Comparison of ENCODE assay signal across 10 cellular contexts in genomic region chr1:113804421-113805255, GRCh38. TPM values are rescaled to one million over a fixed set of nuclear protein-coding genes. Genes with fewer than 3 reads are reported as not detected.
DNase-seq lines count a peak whose midpoint lies in the region; ATAC-seq and TF ChIP-seq lines count a peak whose summit lies in the region.
"Had no signal": no experiment of that assay in that cellular context is flagged by ENCODE, and none has a peak within 500 bp of the region (broad histone marks: within the 10 kb centered on the region; RNA-seq: fewer than 3 reads in every experiment).

No MANE protein-coding gene starts in this region.

- DNase-seq in AG20443 (ENCODE audit: low spot score) (peak; percentile 43), IMR-90 (peak; percentile 92), brain microvascular endothelial cell (peak; percentile 51), lower lobe of right lung (no peak), tibial nerve (ENCODE audit: low spot score in 2 of 2) (no peak), NCI-H2227 treated with DMSO at 0.1 percent for 48 hours (lab: John Stamatoyannopoulos, UW) (no peak)
- DNase-seq in activated CD8-positive, alpha-beta memory T cell treated with anti-CD3 and anti-CD28 coated beads, Interleukin-2, amount 10 ng/mL, durations not matched to agents 7 days and 5 days: no peak
- DNase-seq: NCI-H146, retina had no signal

- no peak overlapping the region for H4K5ac ChIP-seq in IMR-90 (ENCODE audit: low read depth, low read length)

- H3K27ac Mint-ChIP-seq in activated CD8-positive, alpha-beta memory T cell treated with anti-CD3 and anti-CD28 coated beads, Interleukin-2, amount 10 ng/mL, durations not matched to agents 7 days and 5 days: no peak overlapping the region

- WGBS in IMR-90 (ENCODE audit: extremely low coverage in 2 of 2, insufficient read length in 1 of 2), 2 experiments: 57 to 100% methylated on average over 1 to 4 of the region's 8 CpGs
- 78 to 82% methylated on average over 8 of the region's 8 CpGs for WGBS in tibial nerve, 2 donors

- H2AFZ ChIP-seq in IMR-90 (replicated peaks; ENCODE audit: low read length, poor library complexity): no peak overlapping the region

- no peaks in the 10 kb centered on the region; the same call in 1 of the 2 replicates for H3K9me1 ChIP-seq in IMR-90 (ENCODE audit: insufficient read depth, low read length)

- H3K4me1 ChIP-seq in IMR-90 (ENCODE audit: control insufficient read depth, insufficient read depth, low read length): peaks cover 4% of the 10 kb centered on the region
- peaks cover 58% of the 10 kb centered on the region for H3K4me1 ChIP-seq in lower lobe of right lung
- H3K4me1 ChIP-seq in tibial nerve: peaks cover 0 to 53% (median 14%) of the 10 kb centered on the region in 4 donors

- H3K79me1 ChIP-seq in IMR-90 (ENCODE audit: low read depth in 1 of 2, low read length in 2 of 2): peaks cover 8 to 53% of the 10 kb centered on the region in 2 experiments

- H2BK15ac ChIP-seq in IMR-90 (ENCODE audit: low read depth, low read length): no peak overlapping the region

- H3K23ac ChIP-seq in IMR-90 (ENCODE audit: low read depth, low read length): no peak overlapping the region

- TF ChIP-seq CTCF in IMR-90 (conservative IDR thresholded peaks at IDR 0.05; ENCODE audit: low read depth, low read length) (no peak), brain microvascular endothelial cell (IDR thresholded peaks at IDR 0.05; ENCODE audit: low read depth, low read length, missing control alignments) (no peak), lower lobe of right lung (IDR thresholded peaks at IDR 0.05) (no peak), tibial nerve (IDR thresholded peaks at IDR 0.05) (no peak)

- 0 out of 2 replicates have a peak overlapping the region, but pooled peaks have one; percentile 19 for H3K14ac ChIP-seq in IMR-90 (replicated peaks; ENCODE audit: low read depth, low read length)

- no peak overlapping the region for H4K91ac ChIP-seq in IMR-90 (ENCODE audit: insufficient read depth, low read depth, low read length)

- H3K9ac ChIP-seq in IMR-90 (ENCODE audit: low read depth, low read length): no peak overlapping the region

- in situ Hi-C loops in IMR-90 (cut with MboI; ENCODE audit: low sequenced_read_pairs): no loop called here
- in situ Hi-C loops in brain microvascular endothelial cell (cut with HindIII; ENCODE audit: low pct_ligation_motif_present, low sequenced_read_pairs): no loop called here

- peaks cover 41% of the 10 kb centered on the region for H3K36me3 Mint-ChIP-seq in activated CD8-positive, alpha-beta memory T cell treated with anti-CD3 and anti-CD28 coated beads, Interleukin-2, amount 10 ng/mL, durations not matched to agents 7 days and 5 days

- dilution Hi-C loops in IMR-90 (cut with HindIII; ENCODE audit: low sequenced_read_pairs, unreplicated experiment): no loop called here

- H2BK120ac ChIP-seq in IMR-90 (ENCODE audit: low read depth, low read length): no peak overlapping the region

- H3K9me3 Mint-ChIP-seq in activated CD8-positive, alpha-beta memory T cell treated with anti-CD3 and anti-CD28 coated beads, Interleukin-2, amount 10 ng/mL, durations not matched to agents 7 days and 5 days (ENCODE audit: low read depth): peaks cover 2% of the 10 kb centered on the region

- peak overlapping the region; percentile 29; the same call in 1 of the 2 replicates for H3K4ac ChIP-seq in IMR-90 (ENCODE audit: low read depth, low read length)

- TF ChIP-seq EP300 in tibial nerve (IDR thresholded peaks at IDR 0.05): no peak

- intact Hi-C loops in IMR-90 (cut with micrococcal nuclease) (no loop called here), lower lobe of right lung (cut with DNase I) (no loop called here)

- peak overlapping the region; percentile 19; the same call in 1 of the 2 replicates for H3K27ac ChIP-seq in IMR-90 (ENCODE audit: insufficient read depth, low read length)
- peak overlapping the region; percentile 27 for H3K27ac ChIP-seq in brain microvascular endothelial cell
- no peak overlapping the region for H3K27ac ChIP-seq in lower lobe of right lung
- no peak overlapping the region for H3K27ac ChIP-seq in tibial nerve

- TF ChIP-seq RAD21 in IMR-90 (IDR thresholded peaks at IDR 0.05; ENCODE audit: low read length): no peak

- CTCF ChIA-PET in IMR-90 (lab: Yijun Ruan, JAX): no interaction called here
- CTCF ChIA-PET in activated CD8-positive, alpha-beta memory T cell treated with anti-CD3 and anti-CD28 coated beads, Interleukin-2, amount 10 ng/mL, durations not matched to agents 7 days and 5 days (lab: Charles Lee): interaction anchor here (0.7 to 1.2 kb wide), 5 partner anchors 10 to 1104 kb away, joined by 3 to 6 read pairs (median 4); no protein-coding TSS in a partner anchor

- peak overlapping the region; percentile 45; the same call in 1 of the 2 replicates for H2AK5ac ChIP-seq in IMR-90 (ENCODE audit: low read depth, low read length)

- H3K56ac ChIP-seq in IMR-90 (ENCODE audit: extremely low read depth, insufficient read depth, low read length): no peak overlapping the region

- no peak overlapping the region for H3K4me3 Mint-ChIP-seq in activated CD8-positive, alpha-beta memory T cell treated with anti-CD3 and anti-CD28 coated beads, Interleukin-2, amount 10 ng/mL, durations not matched to agents 7 days and 5 days

- no peak overlapping the region for H2AK9ac ChIP-seq in IMR-90 (replicated peaks; ENCODE audit: low read depth, low read length, poor library complexity)

- H3K4me1 Mint-ChIP-seq in activated CD8-positive, alpha-beta memory T cell treated with anti-CD3 and anti-CD28 coated beads, Interleukin-2, amount 10 ng/mL, durations not matched to agents 7 days and 5 days: peaks cover 58% of the 10 kb centered on the region

- POLR2A ChIA-PET in IMR-90 (lab: Charles Lee; ENCODE audit: unreplicated experiment): no interaction called here

- no peak overlapping the region for H2BK20ac ChIP-seq in IMR-90 (ENCODE audit: low read depth, low read length)

- no peaks in the 10 kb centered on the region for H3K27me3 Mint-ChIP-seq in activated CD8-positive, alpha-beta memory T cell treated with anti-CD3 and anti-CD28 coated beads, Interleukin-2, amount 10 ng/mL, durations not matched to agents 7 days and 5 days

- no peaks in the 10 kb centered on the region for H3K9me3 ChIP-seq in IMR-90 (ENCODE audit: control insufficient read depth, insufficient read depth, low read length)
- H3K9me3 ChIP-seq in lower lobe of right lung: no peaks in the 10 kb centered on the region
- H3K9me3 ChIP-seq in tibial nerve: no peaks in the 10 kb centered on the region

- peak overlapping the region; percentile 42 for H3K4me2 ChIP-seq in IMR-90 (ENCODE audit: low read depth, low read length)

- BruUV-seq in IMR-90 (replicated peaks; lab: Mats Ljungman, UMichigan): no TSS peak

- no peaks in the 10 kb centered on the region for H3K36me3 ChIP-seq in IMR-90 (ENCODE audit: control insufficient read depth, insufficient read depth, low read length)
- H3K36me3 ChIP-seq in brain microvascular endothelial cell (replicated peaks): no peaks in the 10 kb centered on the region
- H3K36me3 ChIP-seq in lower lobe of right lung: no peaks in the 10 kb centered on the region
- peaks cover 0 to 3% (median 0%) of the 10 kb centered on the region in 3 donors for H3K36me3 ChIP-seq in tibial nerve

- peak overlapping the region; percentile 47 for H2BK5ac ChIP-seq in IMR-90 (ENCODE audit: low read depth, low read length, poor library complexity, severe bottlenecking)

- no peak overlapping the region; a peak in 1 of 4 replicates for H4K8ac ChIP-seq in IMR-90 (ENCODE audit: low read depth in 2 of 2, low read length in 2 of 2)

- H4K20me1 ChIP-seq in IMR-90 (ENCODE audit: insufficient read depth, low read length): peaks cover 25% of the 10 kb centered on the region; the same call in 1 of the 2 replicates

- no peak overlapping the region for H3K18ac ChIP-seq in IMR-90 (ENCODE audit: low read depth, low read length)

- H3K4me3 ChIP-seq in IMR-90 (ENCODE audit: insufficient read depth, low read depth, low read length): no peak overlapping the region
- H3K4me3 ChIP-seq in brain microvascular endothelial cell (ENCODE audit: low read depth, low read length): no peak overlapping the region
- H3K4me3 ChIP-seq in lower lobe of right lung: no peak overlapping the region
- no peak overlapping the region for H3K4me3 ChIP-seq in tibial nerve

- H3K27me3 ChIP-seq in IMR-90 (ENCODE audit: control insufficient read depth, insufficient read depth, low read length): no peaks in the 10 kb centered on the region
- H3K27me3 ChIP-seq in brain microvascular endothelial cell (replicated peaks): no peaks in the 10 kb centered on the region
- no peaks in the 10 kb centered on the region for H3K27me3 ChIP-seq in lower lobe of right lung (ENCODE audit: low read depth)
- no peaks in the 10 kb centered on the region for H3K27me3 ChIP-seq in tibial nerve

- no peak for TF ChIP-seq POLR2A in IMR-90 (IDR thresholded peaks at IDR 0.05; ENCODE audit: low read depth, low read length)
- no peak for TF ChIP-seq POLR2A in tibial nerve (IDR thresholded peaks at IDR 0.05)

- ATAC-seq in IMR-90 (ENCODE audit: low read depth): peak; percentile 88
- ATAC-seq in lower lobe of right lung: peak; percentile 75 to 88
- ATAC-seq in HG03159 (IDR thresholded peaks at IDR 0.05; ENCODE audit: unreplicated experiment): no peak
- ATAC-seq in activated CD8-positive, alpha-beta memory T cell treated with anti-CD3 and anti-CD28 coated beads, Interleukin-2, amount 10 ng/mL, durations not matched to agents 7 days and 5 days: no peak

TF ChIP-seq in IMR-90, 13 proteins besides CTCF, POLR2A, EP300 and RAD21 (continues in another document):
- no peak for TF ChIP-seq SMC3 (IDR thresholded peaks at IDR 0.05; ENCODE audit: low read depth, low read length)
- peak; percentile 92 for TF ChIP-seq FOS (IDR thresholded peaks at IDR 0.05; ENCODE audit: low read depth, low read length)
- TF ChIP-seq NFE2L2 (IDR thresholded peaks at IDR 0.05; ENCODE audit: low read depth, low read length): no peak
- no peak for TF ChIP-seq RFX5 (IDR thresholded peaks at IDR 0.05; ENCODE audit: low read depth, low read length)
- peak; percentile 84 for TF ChIP-seq CEBPB (IDR thresholded peaks at IDR 0.05; ENCODE audit: low read depth, low read length)

RNA-seq across cellular contexts. Expression of gene RSBN1, which starts 7.6 kb away (rescaled TPM):
- total RNA-seq in IMR-90 (2012; rRNA removed) (11.7 and 12.8 TPM in 2 replicates), lower lobe of right lung (21.0 TPM), tibial nerve (10 to 100 TPM; 18.9 to 33.9 (median 28.7) TPM)
- polyA plus RNA-seq in IMR-90 (2012; rRNA removed): 4.6 and 5.3 TPM in 2 replicates
- polyA plus RNA-seq in IMR-90 (2012; cell fraction: cytosol; rRNA removed): 1.8 and 3.0 TPM in 2 replicates
- polyA plus RNA-seq in IMR-90 (2012; cell fraction: nucleus; rRNA removed; ENCODE audit: low replicate concordance): 3.0 and 10.1 TPM in 2 replicates
- 10 to 100 TPM; 23.7 to 24.9 TPM for total RNA-seq in activated CD8-positive, alpha-beta memory T cell treated with anti-CD3 and anti-CD28 coated beads, Interleukin-2, amount 10 ng/mL, durations not matched to agents 7 days and 5 days

RNA-seq across cellular contexts. Expression of gene PHTF1, which starts 45.4 kb away (rescaled TPM):
- 13.3 and 20.6 TPM in 2 replicates for total RNA-seq in IMR-90 (2012; rRNA removed)
- 7.6 and 9.6 TPM in 2 replicates for polyA plus RNA-seq in IMR-90 (2012; rRNA removed)
- polyA plus RNA-seq in IMR-90 (2012; cell fraction: cytosol; rRNA removed): 3.6 and 3.7 TPM in 2 replicates
- 6.1 and 13.0 TPM in 2 replicates for polyA plus RNA-seq in IMR-90 (2012; cell fraction: nucleus; rRNA removed; ENCODE audit: low replicate concordance)
- 18.3 TPM for total RNA-seq in lower lobe of right lung
- 10 to 100 TPM; 27.8 to 30.4 TPM for total RNA-seq in activated CD8-positive, alpha-beta memory T cell treated with anti-CD3 and anti-CD28 coated beads, Interleukin-2, amount 10 ng/mL, durations not matched to agents 7 days and 5 days
- 10 to 100 TPM; 11.3 to 23.3 (median 17.9) TPM for total RNA-seq in tibial nerve

Comparison
In these comparisons a context has a peak if more than half of its experiments do, and no peak if none do; other contexts are left out.
1. DNase-seq: peak in AG20443 (single experiment), IMR-90 (single experiment) and brain microvascular endothelial cell (single experiment); none in lower lobe of right lung (single experiment), activated CD8-positive, alpha-beta memory T cell treated with anti-CD3 and anti-CD28 coated beads, Interleukin-2, amount 10 ng/mL, durations not matched to agents 7 days and 5 days (single experiment), tibial nerve (0 of 2) and NCI-H2227 treated with DMSO at 0.1 percent for 48 hours (single experiment).
2. ATAC-seq: peak in IMR-90 (single experiment) and lower lobe of right lung (2 of 2); none in HG03159 (single experiment) and activated CD8-positive, alpha-beta memory T cell treated with anti-CD3 and anti-CD28 coated beads, Interleukin-2, amount 10 ng/mL, durations not matched to agents 7 days and 5 days (single experiment).
3. H3K27ac ChIP-seq: peak in IMR-90 (single experiment) and brain microvascular endothelial cell (single experiment); none in lower lobe of right lung (single experiment) and tibial nerve (0 of 4).